Comparison of ENCODE assay signal across 22 cellular contexts in genomic region chr1:83918688-83919285, GRCh38.
"Had no signal": no experiment of that assay in that cellular context is flagged by ENCODE, and none has a peak within 500 bp of the region (broad histone marks: within the 10 kb centered on the region; RNA-seq: fewer than 3 reads in every experiment).

No MANE protein-coding gene starts in this region.

- ATAC-seq: left cardiac atrium; psoas muscle; right lobe of liver; stimulated activated effector memory CD8-positive, alpha-beta T cell treated with anti-CD3 and anti-CD28 coated beads, Interleukin-12 subunit alpha, Interleukin-12 subunit beta, amount 100 ng/mL, for 72 hours; stimulated activated naive CD8-positive, alpha-beta T cell treated with anti-CD3 and anti-CD28 coated beads, Interleukin-15, Interleukin-2, amounts not matched to agents 100 U/mL and 50 U/mL, for 24 hours; upper lobe of right lung had no signal

- H3K27me3 ChIP-seq: hepatocyte, right lobe of liver, tibial nerve, upper lobe of right lung, vagina had no signal

- H3K27ac ChIP-seq: hepatocyte, left ventricle myocardium inferior, parathyroid adenoma, psoas muscle, right lobe of liver, tibial nerve, upper lobe of right lung, vagina had no signal

- H3K4me3 ChIP-seq: hepatocyte, left ventricle myocardium inferior, lung, psoas muscle, right lobe of liver, tibial nerve, upper lobe of right lung, vagina had no signal

- H3K36me3 ChIP-seq: right lobe of liver, upper lobe of right lung, vagina had no signal

- H3K4me1 ChIP-seq: left ventricle myocardium inferior, parathyroid adenoma, psoas muscle, right lobe of liver, tibial nerve, upper lobe of right lung, vagina had no signal

- H3K9me3 ChIP-seq: right lobe of liver, tibial nerve, upper lobe of right lung, vagina had no signal

- DNase-seq: dermis blood vessel endothelial cell; endodermal cell; foreskin melanocyte; head of caudate nucleus; kidney; left cardiac atrium; left ventricle myocardium inferior; mesenchymal stem cell; naive B cell; psoas muscle; retina; right lobe of liver; stimulated activated CD4-positive, alpha-beta T cell treated with anti-CD3 and anti-CD28 coated beads, Interleukin-4, amount 100 ng/mL, for 1 hour; stimulated activated CD8-positive, alpha-beta memory T cell treated with anti-CD3 and anti-CD28 coated beads, Interleukin-4, amount 100 ng/mL, for 48 hours; stimulated activated naive CD8-positive, alpha-beta T cell treated with anti-CD3 and anti-CD28 coated beads, Interleukin-15, Interleukin-2, amounts not matched to agents 100 U/mL and 50 U/mL, for 24 hours; upper lobe of right lung had no signal
